In the genomic region with DNA sequence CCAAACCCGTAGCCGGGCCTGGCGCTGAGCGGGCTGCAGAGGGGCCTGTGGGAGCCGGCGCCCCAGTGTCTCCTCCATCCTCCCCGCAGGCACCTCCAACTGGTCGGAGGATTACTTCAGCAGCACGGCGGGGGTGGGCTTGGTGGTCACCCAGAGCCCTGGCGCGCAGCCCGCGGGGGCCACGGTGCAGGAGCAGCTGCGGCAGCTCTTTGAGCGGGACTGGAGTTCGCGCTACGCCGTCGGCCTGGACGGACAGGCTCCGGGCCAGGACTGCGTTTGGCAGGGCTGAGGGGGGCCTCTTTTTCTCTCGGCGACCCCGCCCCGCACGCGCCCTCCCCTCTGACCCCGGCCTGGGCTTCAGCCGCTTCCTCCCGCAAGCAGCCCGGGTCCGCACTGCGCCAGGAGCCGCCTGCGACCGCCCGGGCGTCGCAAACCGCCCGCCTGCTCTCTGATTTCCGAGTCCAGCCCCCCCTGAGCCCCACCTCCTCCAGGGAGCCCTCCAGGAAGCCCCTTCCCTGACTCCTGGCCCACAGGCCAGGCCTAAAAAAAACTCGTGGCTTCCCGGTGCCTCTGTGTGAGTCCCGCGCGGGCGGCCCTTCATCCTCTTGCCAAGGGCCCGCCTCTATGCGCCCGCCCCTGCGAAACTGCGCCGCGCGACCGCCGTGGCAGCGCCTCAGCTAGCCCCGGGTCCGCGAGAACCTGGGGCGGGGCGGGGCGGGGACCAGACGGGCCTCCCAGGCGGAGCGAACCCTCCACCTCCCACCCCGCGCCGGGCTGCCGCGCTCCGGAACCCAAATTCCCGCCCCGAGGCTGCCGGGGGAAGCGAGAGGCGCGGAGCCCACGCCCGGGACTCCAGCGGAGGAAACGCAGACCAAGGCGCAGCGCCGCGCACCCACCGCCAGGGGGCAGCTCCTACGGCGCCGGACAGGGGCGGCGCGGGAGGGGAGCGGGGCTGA, we compare ENCODE assay signal across 1 cellular context.
A peak's percentile ranks its signal among the peaks of the same experiment; 100 is the strongest.
TF ChIP-seq lines count a peak whose summit lies in the region.

No MANE protein-coding gene starts in this region.

TF ChIP-seq in HEK293, 187 proteins besides CTCF, POLR2A, EP300 and RAD21 (continued from another document and continues in another):
- TF ChIP-seq, protein P1, sequence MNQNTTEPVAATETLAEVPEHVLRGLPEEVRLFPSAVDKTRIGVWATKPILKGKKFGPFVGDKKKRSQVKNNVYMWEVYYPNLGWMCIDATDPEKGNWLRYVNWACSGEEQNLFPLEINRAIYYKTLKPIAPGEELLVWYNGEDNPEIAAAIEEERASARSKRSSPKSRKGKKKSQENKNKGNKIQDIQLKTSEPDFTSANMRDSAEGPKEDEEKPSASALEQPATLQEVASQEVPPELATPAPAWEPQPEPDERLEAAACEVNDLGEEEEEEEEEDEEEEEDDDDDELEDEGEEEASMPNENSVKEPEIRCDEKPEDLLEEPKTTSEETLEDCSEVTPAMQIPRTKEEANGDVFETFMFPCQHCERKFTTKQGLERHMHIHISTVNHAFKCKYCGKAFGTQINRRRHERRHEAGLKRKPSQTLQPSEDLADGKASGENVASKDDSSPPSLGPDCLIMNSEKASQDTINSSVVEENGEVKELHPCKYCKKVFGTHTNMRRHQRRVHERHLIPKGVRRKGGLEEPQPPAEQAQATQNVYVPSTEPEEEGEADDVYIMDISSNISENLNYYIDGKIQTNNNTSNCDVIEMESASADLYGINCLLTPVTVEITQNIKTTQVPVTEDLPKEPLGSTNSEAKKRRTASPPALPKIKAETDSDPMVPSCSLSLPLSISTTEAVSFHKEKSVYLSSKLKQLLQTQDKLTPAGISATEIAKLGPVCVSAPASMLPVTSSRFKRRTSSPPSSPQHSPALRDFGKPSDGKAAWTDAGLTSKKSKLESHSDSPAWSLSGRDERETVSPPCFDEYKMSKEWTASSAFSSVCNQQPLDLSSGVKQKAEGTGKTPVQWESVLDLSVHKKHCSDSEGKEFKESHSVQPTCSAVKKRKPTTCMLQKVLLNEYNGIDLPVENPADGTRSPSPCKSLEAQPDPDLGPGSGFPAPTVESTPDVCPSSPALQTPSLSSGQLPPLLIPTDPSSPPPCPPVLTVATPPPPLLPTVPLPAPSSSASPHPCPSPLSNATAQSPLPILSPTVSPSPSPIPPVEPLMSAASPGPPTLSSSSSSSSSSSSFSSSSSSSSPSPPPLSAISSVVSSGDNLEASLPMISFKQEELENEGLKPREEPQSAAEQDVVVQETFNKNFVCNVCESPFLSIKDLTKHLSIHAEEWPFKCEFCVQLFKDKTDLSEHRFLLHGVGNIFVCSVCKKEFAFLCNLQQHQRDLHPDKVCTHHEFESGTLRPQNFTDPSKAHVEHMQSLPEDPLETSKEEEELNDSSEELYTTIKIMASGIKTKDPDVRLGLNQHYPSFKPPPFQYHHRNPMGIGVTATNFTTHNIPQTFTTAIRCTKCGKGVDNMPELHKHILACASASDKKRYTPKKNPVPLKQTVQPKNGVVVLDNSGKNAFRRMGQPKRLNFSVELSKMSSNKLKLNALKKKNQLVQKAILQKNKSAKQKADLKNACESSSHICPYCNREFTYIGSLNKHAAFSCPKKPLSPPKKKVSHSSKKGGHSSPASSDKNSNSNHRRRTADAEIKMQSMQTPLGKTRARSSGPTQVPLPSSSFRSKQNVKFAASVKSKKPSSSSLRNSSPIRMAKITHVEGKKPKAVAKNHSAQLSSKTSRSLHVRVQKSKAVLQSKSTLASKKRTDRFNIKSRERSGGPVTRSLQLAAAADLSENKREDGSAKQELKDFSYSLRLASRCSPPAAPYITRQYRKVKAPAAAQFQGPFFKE (tag by site-specific recombination; IDR thresholded peaks at IDR 0.05; ENCODE audit: borderline replicate concordance), result no peak
- TF ChIP-seq, protein P2, sequence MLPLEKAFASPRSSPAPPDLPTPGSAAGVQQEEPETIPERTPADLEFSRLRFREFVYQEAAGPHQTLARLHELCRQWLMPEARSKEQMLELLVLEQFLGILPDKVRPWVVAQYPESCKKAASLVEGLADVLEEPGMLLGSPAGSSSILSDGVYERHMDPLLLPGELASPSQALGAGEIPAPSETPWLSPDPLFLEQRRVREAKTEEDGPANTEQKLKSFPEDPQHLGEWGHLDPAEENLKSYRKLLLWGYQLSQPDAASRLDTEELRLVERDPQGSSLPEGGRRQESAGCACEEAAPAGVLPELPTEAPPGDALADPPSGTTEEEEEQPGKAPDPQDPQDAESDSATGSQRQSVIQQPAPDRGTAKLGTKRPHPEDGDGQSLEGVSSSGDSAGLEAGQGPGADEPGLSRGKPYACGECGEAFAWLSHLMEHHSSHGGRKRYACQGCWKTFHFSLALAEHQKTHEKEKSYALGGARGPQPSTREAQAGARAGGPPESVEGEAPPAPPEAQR (tag by site-specific recombination; IDR thresholded peaks at IDR 0.05), result no peak
- TF ChIP-seq ZNF560 (tag by site-specific recombination; IDR thresholded peaks at IDR 0.05; ENCODE audit: borderline replicate concordance) (no peak), ZNF561 (tag by site-specific recombination; IDR thresholded peaks at IDR 0.05; ENCODE audit: borderline replicate concordance) (peak; percentile 72; the same call in 1 of the 2 replicates), ZNF324 (tag by site-specific recombination; IDR thresholded peaks at IDR 0.05) (peak; percentile 34; the same call in 1 of the 2 replicates), ZNF292 (tag by site-specific recombination; IDR thresholded peaks at IDR 0.05; ENCODE audit: borderline replicate concordance, low read depth) (no peak), RBAK (tag by site-specific recombination; IDR thresholded peaks at IDR 0.05) (no peak), ZNF184 (tag by site-specific recombination; IDR thresholded peaks at IDR 0.05) (no peak), ZNF785 (tag by site-specific recombination; IDR thresholded peaks at IDR 0.05) (no peak), KLF8 (tag by site-specific recombination; IDR thresholded peaks at IDR 0.05) (peak; percentile 68; the same call in 1 of the 2 replicates), ZNF146 (tag by site-specific recombination; IDR thresholded peaks at IDR 0.05) (peak; percentile 51; the same call in 1 of the 2 replicates), ZNF169 (tag by site-specific recombination; IDR thresholded peaks at IDR 0.05) (no peak), MZF1 (tag by site-specific recombination; IDR thresholded peaks at IDR 0.05; ENCODE audit: borderline replicate concordance) (no peak), ZNF132 (tag by site-specific recombination; IDR thresholded peaks at IDR 0.05; ENCODE audit: borderline replicate concordance) (no peak), ZNF391 (tag by site-specific recombination; IDR thresholded peaks at IDR 0.05; ENCODE audit: borderline replicate concordance, low read depth) (no peak), ZNF76 (tag by site-specific recombination; IDR thresholded peaks at IDR 0.05; ENCODE audit: borderline replicate concordance, low read depth) (peak; percentile 66; the same call in 1 of the 2 replicates), IKZF3 (tag by site-specific recombination; IDR thresholded peaks at IDR 0.05) (peak; percentile 77; the same call in 1 of the 2 replicates), ZNF2 (tag by site-specific recombination; IDR thresholded peaks at IDR 0.05) (no peak), ZNF16 (tag by site-specific recombination; IDR thresholded peaks at IDR 0.05; ENCODE audit: low read depth) (no peak), TRIM28 (IDR thresholded peaks at IDR 0.05; ENCODE audit: borderline replicate concordance, low read length) (no peak), ZNF514 (tag by site-specific recombination; IDR thresholded peaks at IDR 0.05) (no peak), ZNF843 (tag by site-specific recombination; IDR thresholded peaks at IDR 0.05) (no peak), ZNF140 (tag by site-specific recombination; IDR thresholded peaks at IDR 0.05) (no peak), ZNF48 (tag by site-specific recombination; IDR thresholded peaks at IDR 0.05) (no peak), ZNF624 (tag by site-specific recombination; IDR thresholded peaks at IDR 0.05) (no peak), SALL2 (tag by site-specific recombination; IDR thresholded peaks at IDR 0.05; ENCODE audit: borderline replicate concordance) (no peak), ZFHX2 (tag by site-specific recombination; conservative IDR thresholded peaks at IDR 0.05) (peak; percentile 83), ZSCAN30 (tag by site-specific recombination; IDR thresholded peaks at IDR 0.05) (peak; percentile 90), ZNF335 (tag by site-specific recombination; conservative IDR thresholded peaks at IDR 0.05) (peak; percentile 59), ZNF776 (tag by site-specific recombination; IDR thresholded peaks at IDR 0.05; ENCODE audit: borderline replicate concordance) (no peak), OSR2 (tag by site-specific recombination; IDR thresholded peaks at IDR 0.05) (no peak), ZNF266 (tag by site-specific recombination; IDR thresholded peaks at IDR 0.05; ENCODE audit: low read depth) (no peak), ZNF274 (IDR thresholded peaks at IDR 0.05; ENCODE audit: low read length) (no peak), ZNF274 (tag by site-specific recombination; IDR thresholded peaks at IDR 0.05; ENCODE audit: borderline replicate concordance) (no peak)
- TF ChIP-seq, protein P3, sequence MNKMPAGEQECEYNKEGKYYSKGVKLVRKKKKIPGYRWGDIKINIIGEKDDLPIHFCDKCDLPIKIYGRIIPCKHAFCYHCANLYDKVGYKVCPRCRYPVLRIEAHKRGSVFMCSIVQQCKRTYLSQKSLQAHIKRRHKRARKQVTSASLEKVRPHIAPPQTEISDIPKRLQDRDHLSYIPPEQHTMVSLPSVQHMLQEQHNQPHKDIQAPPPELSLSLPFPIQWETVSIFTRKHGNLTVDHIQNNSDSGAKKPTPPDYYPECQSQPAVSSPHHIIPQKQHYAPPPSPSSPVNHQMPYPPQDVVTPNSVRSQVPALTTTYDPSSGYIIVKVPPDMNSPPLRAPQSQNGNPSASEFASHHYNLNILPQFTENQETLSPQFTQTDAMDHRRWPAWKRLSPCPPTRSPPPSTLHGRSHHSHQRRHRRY (tag by site-specific recombination; IDR thresholded peaks at IDR 0.05), result no peak
- TF ChIP-seq, protein P4, sequence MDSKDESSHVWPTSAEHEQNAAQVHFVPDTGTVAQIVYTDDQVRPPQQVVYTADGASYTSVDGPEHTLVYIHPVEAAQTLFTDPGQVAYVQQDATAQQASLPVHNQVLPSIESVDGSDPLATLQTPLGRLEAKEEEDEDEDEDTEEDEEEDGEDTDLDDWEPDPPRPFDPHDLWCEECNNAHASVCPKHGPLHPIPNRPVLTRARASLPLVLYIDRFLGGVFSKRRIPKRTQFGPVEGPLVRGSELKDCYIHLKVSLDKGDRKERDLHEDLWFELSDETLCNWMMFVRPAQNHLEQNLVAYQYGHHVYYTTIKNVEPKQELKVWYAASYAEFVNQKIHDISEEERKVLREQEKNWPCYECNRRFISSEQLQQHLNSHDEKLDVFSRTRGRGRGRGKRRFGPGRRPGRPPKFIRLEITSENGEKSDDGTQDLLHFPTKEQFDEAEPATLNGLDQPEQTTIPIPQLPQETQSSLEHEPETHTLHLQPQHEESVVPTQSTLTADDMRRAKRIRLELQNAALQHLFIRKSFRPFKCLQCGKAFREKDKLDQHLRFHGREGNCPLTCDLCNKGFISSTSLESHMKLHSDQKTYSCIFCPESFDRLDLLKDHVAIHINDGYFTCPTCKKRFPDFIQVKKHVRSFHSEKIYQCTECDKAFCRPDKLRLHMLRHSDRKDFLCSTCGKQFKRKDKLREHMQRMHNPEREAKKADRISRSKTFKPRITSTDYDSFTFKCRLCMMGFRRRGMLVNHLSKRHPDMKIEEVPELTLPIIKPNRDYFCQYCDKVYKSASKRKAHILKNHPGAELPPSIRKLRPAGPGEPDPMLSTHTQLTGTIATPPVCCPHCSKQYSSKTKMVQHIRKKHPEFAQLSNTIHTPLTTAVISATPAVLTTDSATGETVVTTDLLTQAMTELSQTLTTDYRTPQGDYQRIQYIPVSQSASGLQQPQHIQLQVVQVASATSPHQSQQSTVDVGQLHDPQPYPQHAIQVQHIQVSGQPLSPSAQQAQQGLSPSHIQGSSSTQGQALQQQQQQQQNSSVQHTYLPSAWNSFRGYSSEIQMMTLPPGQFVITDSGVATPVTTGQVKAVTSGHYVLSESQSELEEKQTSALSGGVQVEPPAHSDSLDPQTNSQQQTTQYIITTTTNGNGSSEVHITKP (tag by site-specific recombination; IDR thresholded peaks at IDR 0.05), result no peak; the same call in 1 of the 2 replicates
- TF ChIP-seq, protein P5, sequence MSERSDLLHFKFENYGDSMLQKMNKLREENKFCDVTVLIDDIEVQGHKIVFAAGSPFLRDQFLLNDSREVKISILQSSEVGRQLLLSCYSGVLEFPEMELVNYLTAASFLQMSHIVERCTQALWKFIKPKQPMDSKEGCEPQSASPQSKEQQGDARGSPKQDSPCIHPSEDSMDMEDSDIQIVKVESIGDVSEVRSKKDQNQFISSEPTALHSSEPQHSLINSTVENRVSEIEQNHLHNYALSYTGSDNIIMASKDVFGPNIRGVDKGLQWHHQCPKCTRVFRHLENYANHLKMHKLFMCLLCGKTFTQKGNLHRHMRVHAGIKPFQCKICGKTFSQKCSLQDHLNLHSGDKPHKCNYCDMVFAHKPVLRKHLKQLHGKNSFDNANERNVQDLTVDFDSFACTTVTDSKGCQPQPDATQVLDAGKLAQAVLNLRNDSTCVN (tag by site-specific recombination; optimal IDR thresholded peaks at IDR 0.05), result peak; percentile 74
- TF ChIP-seq, protein P6, sequence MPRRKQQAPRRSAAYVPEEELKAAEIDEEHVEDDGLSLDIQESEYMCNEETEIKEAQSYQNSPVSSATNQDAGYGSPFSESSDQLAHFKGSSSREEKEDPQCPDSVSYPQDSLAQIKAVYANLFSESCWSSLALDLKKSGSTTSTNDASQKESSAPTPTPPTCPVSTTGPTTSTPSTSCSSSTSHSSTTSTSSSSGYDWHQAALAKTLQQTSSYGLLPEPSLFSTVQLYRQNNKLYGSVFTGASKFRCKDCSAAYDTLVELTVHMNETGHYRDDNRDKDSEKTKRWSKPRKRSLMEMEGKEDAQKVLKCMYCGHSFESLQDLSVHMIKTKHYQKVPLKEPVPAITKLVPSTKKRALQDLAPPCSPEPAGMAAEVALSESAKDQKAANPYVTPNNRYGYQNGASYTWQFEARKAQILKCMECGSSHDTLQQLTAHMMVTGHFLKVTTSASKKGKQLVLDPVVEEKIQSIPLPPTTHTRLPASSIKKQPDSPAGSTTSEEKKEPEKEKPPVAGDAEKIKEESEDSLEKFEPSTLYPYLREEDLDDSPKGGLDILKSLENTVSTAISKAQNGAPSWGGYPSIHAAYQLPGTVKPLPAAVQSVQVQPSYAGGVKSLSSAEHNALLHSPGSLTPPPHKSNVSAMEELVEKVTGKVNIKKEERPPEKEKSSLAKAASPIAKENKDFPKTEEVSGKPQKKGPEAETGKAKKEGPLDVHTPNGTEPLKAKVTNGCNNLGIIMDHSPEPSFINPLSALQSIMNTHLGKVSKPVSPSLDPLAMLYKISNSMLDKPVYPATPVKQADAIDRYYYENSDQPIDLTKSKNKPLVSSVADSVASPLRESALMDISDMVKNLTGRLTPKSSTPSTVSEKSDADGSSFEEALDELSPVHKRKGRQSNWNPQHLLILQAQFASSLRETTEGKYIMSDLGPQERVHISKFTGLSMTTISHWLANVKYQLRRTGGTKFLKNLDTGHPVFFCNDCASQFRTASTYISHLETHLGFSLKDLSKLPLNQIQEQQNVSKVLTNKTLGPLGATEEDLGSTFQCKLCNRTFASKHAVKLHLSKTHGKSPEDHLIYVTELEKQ (tag by site-specific recombination; IDR thresholded peaks at IDR 0.05; ENCODE audit: borderline replicate concordance), result no peak
- TF ChIP-seq, protein P7, sequence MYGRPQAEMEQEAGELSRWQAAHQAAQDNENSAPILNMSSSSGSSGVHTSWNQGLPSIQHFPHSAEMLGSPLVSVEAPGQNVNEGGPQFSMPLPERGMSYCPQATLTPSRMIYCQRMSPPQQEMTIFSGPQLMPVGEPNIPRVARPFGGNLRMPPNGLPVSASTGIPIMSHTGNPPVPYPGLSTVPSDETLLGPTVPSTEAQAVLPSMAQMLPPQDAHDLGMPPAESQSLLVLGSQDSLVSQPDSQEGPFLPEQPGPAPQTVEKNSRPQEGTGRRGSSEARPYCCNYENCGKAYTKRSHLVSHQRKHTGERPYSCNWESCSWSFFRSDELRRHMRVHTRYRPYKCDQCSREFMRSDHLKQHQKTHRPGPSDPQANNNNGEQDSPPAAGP (tag by site-specific recombination; IDR thresholded peaks at IDR 0.05), result peak; percentile 82; the same call in 1 of the 2 replicates
